1 cellular context compared by ENCODE assay signal in the genomic region with DNA sequence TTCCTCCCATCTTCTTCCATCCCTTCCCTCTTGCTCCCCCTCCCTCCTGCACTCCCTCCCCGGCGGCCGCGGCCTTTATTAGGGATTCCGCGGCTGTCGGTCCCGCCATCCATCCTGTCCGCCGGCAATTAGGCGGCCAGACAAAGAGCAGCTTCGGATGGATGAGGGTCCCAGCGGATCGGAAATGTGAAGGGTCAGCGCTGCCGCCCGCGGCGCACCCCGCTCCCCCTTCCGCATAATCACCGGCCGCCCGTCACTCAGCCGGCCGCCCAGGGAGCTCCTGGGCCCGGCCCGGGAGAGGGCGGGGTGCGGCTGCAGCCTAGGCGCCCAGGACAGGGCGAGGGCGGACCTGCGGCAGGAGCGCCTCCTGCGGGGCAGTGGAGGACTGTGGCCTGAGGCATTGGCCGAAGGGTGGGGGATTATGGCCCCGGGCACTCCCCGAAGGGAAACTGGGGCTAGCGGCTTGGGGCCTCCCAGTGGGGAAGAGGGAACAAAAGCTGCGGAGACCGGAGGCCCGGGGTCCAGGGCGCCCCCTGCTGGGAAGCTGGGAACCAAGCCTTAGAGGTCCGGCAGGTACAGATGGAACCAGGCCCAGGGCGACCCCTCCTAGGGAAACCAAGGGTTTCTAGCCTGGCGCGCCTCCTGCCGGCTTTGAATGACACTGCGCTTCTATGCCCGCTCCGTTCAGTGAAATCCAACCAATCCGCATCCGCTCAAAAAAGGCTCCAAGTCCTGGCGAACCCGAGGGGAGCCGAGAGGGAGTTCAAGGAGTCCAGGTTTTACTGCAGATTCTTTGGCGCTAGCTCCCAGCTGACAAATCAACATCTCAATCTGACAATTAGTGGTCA.
TF ChIP-seq lines count a peak whose summit lies in the region.

No MANE protein-coding gene starts in this region.

TF ChIP-seq in HepG2, 621 proteins besides CTCF, POLR2A, EP300 and RAD21 (continued from another document and continues in another):
- TF ChIP-seq, protein P1, sequence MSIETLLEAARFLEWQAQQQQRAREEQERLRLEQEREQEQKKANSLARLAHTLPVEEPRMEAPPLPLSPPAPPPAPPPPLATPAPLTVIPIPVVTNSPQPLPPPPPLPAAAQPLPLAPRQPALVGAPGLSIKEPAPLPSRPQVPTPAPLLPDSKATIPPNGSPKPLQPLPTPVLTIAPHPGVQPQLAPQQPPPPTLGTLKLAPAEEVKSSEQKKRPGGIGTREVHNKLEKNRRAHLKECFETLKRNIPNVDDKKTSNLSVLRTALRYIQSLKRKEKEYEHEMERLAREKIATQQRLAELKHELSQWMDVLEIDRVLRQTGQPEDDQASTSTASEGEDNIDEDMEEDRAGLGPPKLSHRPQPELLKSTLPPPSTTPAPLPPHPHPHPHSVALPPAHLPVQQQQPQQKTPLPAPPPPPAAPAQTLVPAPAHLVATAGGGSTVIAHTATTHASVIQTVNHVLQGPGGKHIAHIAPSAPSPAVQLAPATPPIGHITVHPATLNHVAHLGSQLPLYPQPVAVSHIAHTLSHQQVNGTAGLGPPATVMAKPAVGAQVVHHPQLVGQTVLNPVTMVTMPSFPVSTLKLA (IDR thresholded peaks at IDR 0.05), result no peak
- TF ChIP-seq, protein P2, sequence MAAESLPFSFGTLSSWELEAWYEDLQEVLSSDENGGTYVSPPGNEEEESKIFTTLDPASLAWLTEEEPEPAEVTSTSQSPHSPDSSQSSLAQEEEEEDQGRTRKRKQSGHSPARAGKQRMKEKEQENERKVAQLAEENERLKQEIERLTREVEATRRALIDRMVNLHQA (CRISPR knock-in tag; IDR thresholded peaks at IDR 0.05), result no peak
- no peak for TF ChIP-seq ZSCAN12 (CRISPR knock-in tag; IDR thresholded peaks at IDR 0.05)
- TF ChIP-seq, protein P3, sequence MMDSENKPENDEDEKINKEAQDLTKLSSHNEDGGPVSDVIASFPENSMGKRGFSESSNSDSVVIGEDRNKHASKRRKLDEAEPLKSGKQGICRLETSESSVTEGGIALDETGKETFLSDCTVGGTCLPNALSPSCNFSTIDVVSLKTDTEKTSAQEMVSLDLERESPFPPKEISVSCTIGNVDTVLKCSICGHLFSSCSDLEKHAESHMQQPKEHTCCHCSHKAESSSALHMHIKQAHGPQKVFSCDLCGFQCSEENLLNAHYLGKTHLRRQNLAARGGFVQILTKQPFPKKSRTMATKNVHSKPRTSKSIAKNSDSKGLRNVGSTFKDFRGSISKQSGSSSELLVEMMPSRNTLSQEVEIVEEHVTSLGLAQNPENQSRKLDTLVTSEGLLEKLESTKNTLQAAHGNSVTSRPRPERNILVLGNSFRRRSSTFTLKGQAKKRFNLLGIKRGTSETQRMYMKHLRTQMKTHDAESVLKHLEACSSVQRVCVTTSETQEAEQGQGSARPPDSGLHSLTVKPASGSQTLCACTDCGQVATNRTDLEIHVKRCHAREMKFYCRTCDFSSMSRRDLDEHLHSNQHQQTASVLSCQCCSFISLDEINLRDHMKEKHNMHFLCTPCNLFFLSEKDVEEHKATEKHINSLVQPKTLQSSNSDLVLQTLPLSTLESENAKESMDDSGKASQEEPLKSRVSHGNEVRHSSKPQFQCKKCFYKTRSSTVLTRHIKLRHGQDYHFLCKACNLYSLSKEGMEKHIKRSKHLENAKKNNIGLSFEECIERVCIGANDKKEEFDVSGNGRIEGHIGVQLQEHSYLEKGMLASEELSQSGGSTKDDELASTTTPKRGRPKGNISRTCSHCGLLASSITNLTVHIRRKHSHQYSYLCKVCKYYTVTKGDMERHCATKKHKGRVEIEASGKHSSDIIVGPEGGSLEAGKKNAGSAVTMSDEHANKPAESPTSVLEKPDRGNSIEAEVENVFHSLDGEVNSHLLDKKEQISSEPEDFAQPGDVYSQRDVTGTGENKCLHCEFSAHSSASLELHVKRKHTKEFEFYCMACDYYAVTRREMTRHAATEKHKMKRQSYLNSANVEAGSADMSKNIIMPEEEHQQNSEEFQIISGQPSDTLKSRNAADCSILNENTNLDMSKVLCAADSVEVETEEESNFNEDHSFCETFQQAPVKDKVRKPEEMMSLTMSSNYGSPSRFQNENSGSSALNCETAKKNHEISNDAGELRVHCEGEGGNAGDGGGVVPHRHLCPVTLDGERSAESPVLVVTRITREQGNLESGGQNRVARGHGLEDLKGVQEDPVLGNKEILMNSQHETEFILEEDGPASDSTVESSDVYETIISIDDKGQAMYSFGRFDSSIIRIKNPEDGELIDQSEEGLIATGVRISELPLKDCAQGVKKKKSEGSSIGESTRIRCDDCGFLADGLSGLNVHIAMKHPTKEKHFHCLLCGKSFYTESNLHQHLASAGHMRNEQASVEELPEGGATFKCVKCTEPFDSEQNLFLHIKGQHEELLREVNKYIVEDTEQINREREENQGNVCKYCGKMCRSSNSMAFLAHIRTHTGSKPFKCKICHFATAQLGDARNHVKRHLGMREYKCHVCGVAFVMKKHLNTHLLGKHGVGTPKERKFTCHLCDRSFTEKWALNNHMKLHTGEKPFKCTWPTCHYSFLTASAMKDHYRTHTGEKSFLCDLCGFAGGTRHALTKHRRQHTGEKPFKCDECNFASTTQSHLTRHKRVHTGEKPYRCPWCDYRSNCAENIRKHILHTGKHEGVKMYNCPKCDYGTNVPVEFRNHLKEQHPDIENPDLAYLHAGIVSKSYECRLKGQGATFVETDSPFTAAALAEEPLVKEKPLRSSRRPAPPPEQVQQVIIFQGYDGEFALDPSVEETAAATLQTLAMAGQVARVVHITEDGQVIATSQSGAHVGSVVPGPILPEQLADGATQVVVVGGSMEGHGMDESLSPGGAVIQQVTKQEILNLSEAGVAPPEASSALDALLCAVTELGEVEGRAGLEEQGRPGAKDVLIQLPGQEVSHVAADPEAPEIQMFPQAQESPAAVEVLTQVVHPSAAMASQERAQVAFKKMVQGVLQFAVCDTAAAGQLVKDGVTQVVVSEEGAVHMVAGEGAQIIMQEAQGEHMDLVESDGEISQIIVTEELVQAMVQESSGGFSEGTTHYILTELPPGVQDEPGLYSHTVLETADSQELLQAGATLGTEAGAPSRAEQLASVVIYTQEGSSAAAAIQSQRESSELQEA (CRISPR knock-in tag; IDR thresholded peaks at IDR 0.05; ENCODE audit: not compliant biosample characterization), result peak; percentile 25
- TF ChIP-seq, protein P4, sequence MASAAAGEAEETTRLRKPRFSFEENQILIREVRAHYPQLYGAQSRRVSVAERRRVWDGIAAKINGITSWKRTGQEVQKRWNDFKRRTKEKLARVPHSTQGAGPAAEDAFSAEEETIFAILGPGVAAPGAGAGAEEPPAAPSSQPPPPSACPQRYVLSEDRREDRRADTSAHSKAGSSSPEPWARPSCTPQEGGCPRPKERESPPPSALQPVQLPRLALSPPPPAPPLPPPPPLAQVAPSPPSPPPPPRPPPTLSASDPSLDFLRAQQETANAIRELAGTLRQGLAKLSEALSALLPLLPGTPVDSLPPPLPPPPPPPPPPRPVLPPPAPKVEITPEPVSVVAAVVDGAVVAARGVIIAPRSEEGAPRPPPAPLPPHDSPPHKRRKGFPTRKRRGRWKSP (CRISPR knock-in tag; IDR thresholded peaks at IDR 0.05), result no peak
- no peak for TF ChIP-seq ZNF652 (CRISPR knock-in tag; IDR thresholded peaks at IDR 0.05; ENCODE audit: borderline replicate concordance, low read depth)
- no peak for TF ChIP-seq MIER2 (CRISPR knock-in tag; IDR thresholded peaks at IDR 0.05)
- no peak for TF ChIP-seq IKZF4 (CRISPR knock-in tag; IDR thresholded peaks at IDR 0.05; ENCODE audit: borderline replicate concordance, low read depth, not compliant biosample characterization)
- 0 out of 2 replicates have a peak, but pooled peaks have one; percentile 12 for TF ChIP-seq KDM1A (CRISPR knock-in tag; IDR thresholded peaks at IDR 0.05)
- no peak for TF ChIP-seq CEBPB (IDR thresholded peaks at IDR 0.05; ENCODE audit: borderline replicate concordance, low read depth, low read length)
- TF ChIP-seq, protein P5, sequence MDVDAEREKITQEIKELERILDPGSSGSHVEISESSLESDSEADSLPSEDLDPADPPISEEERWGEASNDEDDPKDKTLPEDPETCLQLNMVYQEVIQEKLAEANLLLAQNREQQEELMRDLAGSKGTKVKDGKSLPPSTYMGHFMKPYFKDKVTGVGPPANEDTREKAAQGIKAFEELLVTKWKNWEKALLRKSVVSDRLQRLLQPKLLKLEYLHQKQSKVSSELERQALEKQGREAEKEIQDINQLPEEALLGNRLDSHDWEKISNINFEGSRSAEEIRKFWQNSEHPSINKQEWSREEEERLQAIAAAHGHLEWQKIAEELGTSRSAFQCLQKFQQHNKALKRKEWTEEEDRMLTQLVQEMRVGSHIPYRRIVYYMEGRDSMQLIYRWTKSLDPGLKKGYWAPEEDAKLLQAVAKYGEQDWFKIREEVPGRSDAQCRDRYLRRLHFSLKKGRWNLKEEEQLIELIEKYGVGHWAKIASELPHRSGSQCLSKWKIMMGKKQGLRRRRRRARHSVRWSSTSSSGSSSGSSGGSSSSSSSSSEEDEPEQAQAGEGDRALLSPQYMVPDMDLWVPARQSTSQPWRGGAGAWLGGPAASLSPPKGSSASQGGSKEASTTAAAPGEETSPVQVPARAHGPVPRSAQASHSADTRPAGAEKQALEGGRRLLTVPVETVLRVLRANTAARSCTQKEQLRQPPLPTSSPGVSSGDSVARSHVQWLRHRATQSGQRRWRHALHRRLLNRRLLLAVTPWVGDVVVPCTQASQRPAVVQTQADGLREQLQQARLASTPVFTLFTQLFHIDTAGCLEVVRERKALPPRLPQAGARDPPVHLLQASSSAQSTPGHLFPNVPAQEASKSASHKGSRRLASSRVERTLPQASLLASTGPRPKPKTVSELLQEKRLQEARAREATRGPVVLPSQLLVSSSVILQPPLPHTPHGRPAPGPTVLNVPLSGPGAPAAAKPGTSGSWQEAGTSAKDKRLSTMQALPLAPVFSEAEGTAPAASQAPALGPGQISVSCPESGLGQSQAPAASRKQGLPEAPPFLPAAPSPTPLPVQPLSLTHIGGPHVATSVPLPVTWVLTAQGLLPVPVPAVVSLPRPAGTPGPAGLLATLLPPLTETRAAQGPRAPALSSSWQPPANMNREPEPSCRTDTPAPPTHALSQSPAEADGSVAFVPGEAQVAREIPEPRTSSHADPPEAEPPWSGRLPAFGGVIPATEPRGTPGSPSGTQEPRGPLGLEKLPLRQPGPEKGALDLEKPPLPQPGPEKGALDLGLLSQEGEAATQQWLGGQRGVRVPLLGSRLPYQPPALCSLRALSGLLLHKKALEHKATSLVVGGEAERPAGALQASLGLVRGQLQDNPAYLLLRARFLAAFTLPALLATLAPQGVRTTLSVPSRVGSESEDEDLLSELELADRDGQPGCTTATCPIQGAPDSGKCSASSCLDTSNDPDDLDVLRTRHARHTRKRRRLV (CRISPR knock-in tag; IDR thresholded peaks at IDR 0.05), result no peak
- no peak for TF ChIP-seq ZNF562 (CRISPR knock-in tag; IDR thresholded peaks at IDR 0.05; ENCODE audit: borderline replicate concordance)
- TF ChIP-seq, protein P6, sequence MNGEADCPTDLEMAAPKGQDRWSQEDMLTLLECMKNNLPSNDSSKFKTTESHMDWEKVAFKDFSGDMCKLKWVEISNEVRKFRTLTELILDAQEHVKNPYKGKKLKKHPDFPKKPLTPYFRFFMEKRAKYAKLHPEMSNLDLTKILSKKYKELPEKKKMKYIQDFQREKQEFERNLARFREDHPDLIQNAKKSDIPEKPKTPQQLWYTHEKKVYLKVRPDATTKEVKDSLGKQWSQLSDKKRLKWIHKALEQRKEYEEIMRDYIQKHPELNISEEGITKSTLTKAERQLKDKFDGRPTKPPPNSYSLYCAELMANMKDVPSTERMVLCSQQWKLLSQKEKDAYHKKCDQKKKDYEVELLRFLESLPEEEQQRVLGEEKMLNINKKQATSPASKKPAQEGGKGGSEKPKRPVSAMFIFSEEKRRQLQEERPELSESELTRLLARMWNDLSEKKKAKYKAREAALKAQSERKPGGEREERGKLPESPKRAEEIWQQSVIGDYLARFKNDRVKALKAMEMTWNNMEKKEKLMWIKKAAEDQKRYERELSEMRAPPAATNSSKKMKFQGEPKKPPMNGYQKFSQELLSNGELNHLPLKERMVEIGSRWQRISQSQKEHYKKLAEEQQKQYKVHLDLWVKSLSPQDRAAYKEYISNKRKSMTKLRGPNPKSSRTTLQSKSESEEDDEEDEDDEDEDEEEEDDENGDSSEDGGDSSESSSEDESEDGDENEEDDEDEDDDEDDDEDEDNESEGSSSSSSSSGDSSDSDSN (CRISPR knock-in tag; IDR thresholded peaks at IDR 0.05), result peak; percentile 72; the same call in 1 of the 2 replicates
- 0 out of 2 replicates have a peak, but pooled peaks have one; percentile 14 for TF ChIP-seq ZNF205 (CRISPR knock-in tag; IDR thresholded peaks at IDR 0.05)
- TF ChIP-seq ZSCAN30 (CRISPR knock-in tag; IDR thresholded peaks at IDR 0.05), result no peak
- TF ChIP-seq, protein P7, sequence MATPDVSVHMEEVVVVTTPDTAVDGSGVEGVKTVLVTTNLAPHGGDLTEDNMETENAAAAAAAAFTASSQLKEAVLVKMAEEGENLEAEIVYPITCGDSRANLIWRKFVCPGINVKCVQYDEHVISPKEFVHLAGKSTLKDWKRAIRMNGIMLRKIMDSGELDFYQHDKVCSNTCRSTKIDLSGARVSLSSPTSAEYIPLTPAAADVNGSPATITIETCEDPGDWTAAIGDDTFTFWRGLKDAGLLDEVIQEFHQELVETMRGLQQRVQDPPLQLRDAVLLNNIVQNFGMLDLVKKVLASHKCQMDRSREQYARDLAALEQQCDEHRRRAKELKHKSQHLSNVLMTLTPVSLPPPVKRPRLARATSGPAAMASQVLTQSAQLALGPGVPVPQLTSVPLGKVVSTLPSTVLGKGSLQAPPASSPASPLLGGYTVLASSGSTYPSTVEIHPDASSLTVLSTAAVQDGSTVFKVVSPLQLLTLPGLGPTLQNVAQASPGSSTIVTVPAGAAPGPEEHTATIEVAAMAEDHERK (CRISPR knock-in tag; IDR thresholded peaks at IDR 0.05; ENCODE audit: low read depth), result no peak
- TF ChIP-seq ZC3H4 (CRISPR knock-in tag; IDR thresholded peaks at IDR 0.05; ENCODE audit: borderline replicate concordance), result no peak
- TF ChIP-seq FOXA3 (CRISPR knock-in tag; IDR thresholded peaks at IDR 0.05), result no peak
- TF ChIP-seq SIN3A (IDR thresholded peaks at IDR 0.05; ENCODE audit: borderline replicate concordance, low read depth, low read length), result no peak
- TF ChIP-seq, protein P8, sequence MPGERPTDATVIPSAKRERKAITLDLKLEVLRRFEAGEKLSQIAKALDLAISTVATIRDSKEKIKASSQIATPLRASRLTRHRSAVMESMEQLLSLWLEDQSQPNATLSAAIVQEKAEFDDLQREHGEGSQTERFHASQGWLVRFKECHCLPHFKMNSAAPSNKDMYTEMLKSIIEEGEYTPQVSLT (CRISPR knock-in tag; IDR thresholded peaks at IDR 0.05; ENCODE audit: borderline replicate concordance, low read depth), result no peak
- TF ChIP-seq ZFP82 (CRISPR knock-in tag; IDR thresholded peaks at IDR 0.05; ENCODE audit: borderline replicate concordance), result no peak
- TF ChIP-seq ZNF543 (CRISPR knock-in tag; IDR thresholded peaks at IDR 0.05), result no peak
- TF ChIP-seq ATM (IDR thresholded peaks at IDR 0.05; ENCODE audit: borderline replicate concordance), result no peak
- TF ChIP-seq ZNF747 (CRISPR knock-in tag; IDR thresholded peaks at IDR 0.05; ENCODE audit: borderline replicate concordance), result no peak
- TF ChIP-seq MAFG (CRISPR knock-in tag; IDR thresholded peaks at IDR 0.05), result no peak
- no peak for TF ChIP-seq ELF1 (CRISPR knock-in tag; IDR thresholded peaks at IDR 0.05)
- no peak for TF ChIP-seq ZNF382 (CRISPR knock-in tag; IDR thresholded peaks at IDR 0.05; ENCODE audit: borderline replicate concordance)
- TF ChIP-seq GATA4 (IDR thresholded peaks at IDR 0.05; ENCODE audit: borderline replicate concordance, low read depth), result no peak
- TF ChIP-seq RELA (CRISPR knock-in tag; IDR thresholded peaks at IDR 0.05), result no peak
- peak; percentile 41; the same call in 1 of the 2 replicates for TF ChIP-seq GABPB1 (CRISPR knock-in tag; IDR thresholded peaks at IDR 0.05)
- no peak; the same call in 1 of the 2 replicates for TF ChIP-seq ATF7-NPFF (CRISPR knock-in tag; IDR thresholded peaks at IDR 0.05; ENCODE audit: low read depth)
- no peak for TF ChIP-seq TGIF2 (CRISPR knock-in tag; IDR thresholded peaks at IDR 0.05)
- TF ChIP-seq, protein P9, sequence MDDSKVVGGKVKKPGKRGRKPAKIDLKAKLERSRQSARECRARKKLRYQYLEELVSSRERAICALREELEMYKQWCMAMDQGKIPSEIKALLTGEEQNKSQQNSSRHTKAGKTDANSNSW (CRISPR knock-in tag; IDR thresholded peaks at IDR 0.05; ENCODE audit: borderline replicate concordance), result no peak
